ENCODE assay signal across 8 cellular contexts in genomic region chr5:104412649-104413240, GRCh38.
DNase-seq lines count a peak whose midpoint lies in the region; ATAC-seq, FAIRE-seq and TF ChIP-seq lines count a peak whose summit lies in the region.

No MANE protein-coding gene starts in this region.

- H2AFZ ChIP-seq in SU-DHL-6 (ENCODE audit: low read depth, low read length, severe bottlenecking) (peak overlapping the region; percentile 77), keratinocyte (ENCODE audit: control insufficient read depth, low read length) (no peak overlapping the region)

- H3K27ac ChIP-seq in left ventricle myocardium inferior (replicated peaks) = no peak overlapping the region
- no peak overlapping the region for H3K27ac ChIP-seq in SU-DHL-6 (ENCODE audit: low read depth, low read length)
- no peak overlapping the region for H3K27ac ChIP-seq in keratinocyte (ENCODE audit: control insufficient read depth, insufficient read depth, low read length)
- no peak overlapping the region for H3K27ac ChIP-seq in heart left ventricle

- H3K27me3 Mint-ChIP-seq in T-helper 17 cell = no peaks in the 10 kb centered on the region

- intact Hi-C loops in left ventricle myocardium inferior (cut with micrococcal nuclease) (no loop called here), cardiac septum (cut with DNase I) (no loop called here), heart left ventricle (cut with DNase I) (loop anchor here in 1 of 10 donors (5.0 kb wide), 1 partner anchor 605 kb away; no protein-coding TSS in a partner anchor)

- H3K9me3 ChIP-seq in left ventricle myocardium inferior (replicated peaks) (no peaks in the 10 kb centered on the region), SU-DHL-6 (ENCODE audit: insufficient read depth, low read length) (0 out of 2 replicates have a peak, but pooled peaks cover 3% of the 10 kb centered on the region), keratinocyte (ENCODE audit: control insufficient read depth, low read depth, low read length) (no peaks in the 10 kb centered on the region), T-helper 17 cell (ENCODE audit: control insufficient read depth, low read length, poor library complexity, severe bottlenecking) (no peaks in the 10 kb centered on the region), heart left ventricle (peaks cover 0 to 5% (median 0%) of the 10 kb centered on the region in 12 donors)

- H3K36me3 ChIP-seq in left ventricle myocardium inferior = no peaks in the 10 kb centered on the region
- H3K36me3 ChIP-seq in SU-DHL-6 (ENCODE audit: low read length) = no peaks in the 10 kb centered on the region
- H3K36me3 ChIP-seq in keratinocyte (ENCODE audit: control insufficient read depth in 2 of 2, extremely low read depth in 1 of 2, insufficient read depth in 2 of 2, low read length in 2 of 2) = no peaks in the 10 kb centered on the region
- H3K36me3 ChIP-seq in heart left ventricle = no peaks in the 10 kb centered on the region

- H3K27me3 ChIP-seq in left ventricle myocardium inferior (ENCODE audit: low read depth) (no peaks in the 10 kb centered on the region), SU-DHL-6 (ENCODE audit: low read length) (no peaks in the 10 kb centered on the region), keratinocyte (ENCODE audit: control insufficient read depth, extremely low read depth, insufficient read depth, low read length) (no peaks in the 10 kb centered on the region), heart left ventricle (no peaks in the 10 kb centered on the region)

- H3K79me2 ChIP-seq in SU-DHL-6 (ENCODE audit: insufficient read depth, low read length) (no peaks in the 10 kb centered on the region), keratinocyte (ENCODE audit: control insufficient read depth, insufficient read depth, low read length) (no peaks in the 10 kb centered on the region)

- dilution Hi-C loops in keratinocyte (cut with MboI; ENCODE audit: extremely low pct_ligation_motif_present, low sequenced_read_pairs) = no loop called here

- no peaks in the 10 kb centered on the region for H4K20me1 ChIP-seq in SU-DHL-6 (ENCODE audit: low read depth, low read length)
- no peaks in the 10 kb centered on the region for H4K20me1 ChIP-seq in keratinocyte (ENCODE audit: control insufficient read depth, extremely low read depth, insufficient read depth, low read length)

- H3K4me2 ChIP-seq in SU-DHL-6 (ENCODE audit: low read depth, low read length, poor library complexity, severe bottlenecking) = no peak overlapping the region
- no peak overlapping the region for H3K4me2 ChIP-seq in keratinocyte (ENCODE audit: control insufficient read depth, extremely low read depth, insufficient read depth, low read depth, low read length)

- H3K4me3 Mint-ChIP-seq in T-helper 17 cell = no peak overlapping the region

- H3K36me3 Mint-ChIP-seq in T-helper 17 cell (ENCODE audit: low read depth) = no peaks in the 10 kb centered on the region

- ATAC-seq in HG03342 (IDR thresholded peaks at IDR 0.05; ENCODE audit: unreplicated experiment) (peak; percentile 93), HG02763 (IDR thresholded peaks at IDR 0.05; ENCODE audit: unreplicated experiment) (no peak), T-helper 17 cell (no peak), heart left ventricle (no peak)

- no peak for DNase-seq in left ventricle myocardium inferior
- no peak for DNase-seq in cardiac septum (ENCODE audit: low spot score)
- DNase-seq in keratinocyte (ENCODE audit: low read depth, low spot score) = no peak
- DNase-seq in T-helper 17 cell = no peak
- DNase-seq in heart left ventricle = no peak

- H3K4me3 ChIP-seq in left ventricle myocardium inferior (no peak overlapping the region), SU-DHL-6 (ENCODE audit: insufficient read depth, low read length, poor library complexity, severe bottlenecking) (no peak overlapping the region), keratinocyte (ENCODE audit: control insufficient read depth in 2 of 3, extremely low read depth in 1 of 3, insufficient read depth in 2 of 3, low read depth in 1 of 3, low read length in 3 of 3) (no peak overlapping the region), heart left ventricle (no peak overlapping the region)

- H3K4me1 Mint-ChIP-seq in T-helper 17 cell = no peaks in the 10 kb centered on the region

- H3F3A ChIP-seq in SU-DHL-6 (ENCODE audit: insufficient read depth) = no peaks in the 10 kb centered on the region

- WGBS in heart left ventricle, 4 donors = 38 to 45% (median 41%) methylated on average over 1 of the region's 1 CpG

- no peak overlapping the region for H3K9ac ChIP-seq in SU-DHL-6 (ENCODE audit: low read length)
- no peak overlapping the region for H3K9ac ChIP-seq in keratinocyte (ENCODE audit: control insufficient read depth, extremely low read depth, insufficient read depth, low read length)

- H3K4me1 ChIP-seq in left ventricle myocardium inferior = no peaks in the 10 kb centered on the region
- no peaks in the 10 kb centered on the region for H3K4me1 ChIP-seq in keratinocyte (ENCODE audit: control insufficient read depth, extremely low read depth, insufficient read depth, low read length)
- H3K4me1 ChIP-seq in heart left ventricle = no peaks in the 10 kb centered on the region

- no peaks in the 10 kb centered on the region for H3K9me2 ChIP-seq in SU-DHL-6 (replicated peaks; ENCODE audit: insufficient read depth, low read length)

- TF ChIP-seq POLR2A in heart left ventricle (IDR thresholded peaks at IDR 0.05) = no peak

- TF ChIP-seq CTCF in left ventricle myocardium inferior (IDR thresholded peaks at IDR 0.05; ENCODE audit: borderline replicate concordance) (peak; percentile 18), SU-DHL-6 (IDR thresholded peaks at IDR 0.05; ENCODE audit: insufficient read depth, low read length, poor library complexity, severe bottlenecking) (peak; percentile 41), keratinocyte (optimal IDR thresholded peaks at IDR 0.05 in 1 of 3, IDR thresholded peaks at IDR 0.05 in 1 of 3, conservative IDR thresholded peaks at IDR 0.05 in 1 of 3; ENCODE audit: extremely low read depth in 1 of 3, insufficient read depth in 2 of 3, low read length in 3 of 3) (peak; percentile 53 to 79 (median 76)), heart left ventricle (IDR thresholded peaks at IDR 0.05) (peak in 6 of 12 donors; percentile 5 to 29 (median 16))

- no peaks in the 10 kb centered on the region for H3K9me1 ChIP-seq in keratinocyte (ENCODE audit: control insufficient read depth, extremely low read depth, insufficient read depth, low read length)

- peak; percentile 9 for FAIRE-seq in keratinocyte (lab: Jason Lieb, UNC)

- no peak overlapping the region for H3K27ac Mint-ChIP-seq in T-helper 17 cell
